ENCODE assay signal across 18 cellular contexts in the genomic region with DNA sequence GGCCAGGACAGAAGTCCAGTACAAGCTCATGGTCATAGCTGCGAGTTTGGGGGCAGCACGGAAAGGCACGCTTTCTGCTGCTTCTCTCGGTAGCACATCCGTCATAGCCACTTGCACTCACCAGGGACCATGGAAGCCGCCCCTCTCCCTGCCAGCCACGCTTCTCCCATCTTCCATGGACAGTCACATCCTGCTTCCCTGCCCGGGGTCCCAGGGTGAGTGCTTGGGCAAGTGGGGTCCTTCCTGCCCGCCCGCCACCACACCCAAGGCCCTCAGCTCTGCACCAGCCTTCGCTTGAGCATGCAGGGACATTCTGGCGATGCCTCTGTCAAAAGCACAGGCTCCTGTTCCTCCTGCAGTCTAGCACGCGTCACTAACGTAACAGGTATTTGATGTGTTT. TPM values are rescaled to one million over a fixed set of nuclear protein-coding genes. Genes with fewer than 3 reads are reported as not detected.
"Had no signal": no experiment of that assay in that cellular context is flagged by ENCODE, and none has a peak within 500 bp of the region (broad histone marks: within the 10 kb centered on the region; RNA-seq: fewer than 3 reads in every experiment).

No MANE protein-coding gene starts in this region.

- DNase-seq: effector CD4-positive, alpha-beta T cell; hypothalamus; immature natural killer cell; islet precursor cell; kidney glomerular epithelial cell; left colon; left ventricle myocardium inferior; lower lobe of right lung; naive thymus-derived CD8-positive, alpha-beta T cell; right lobe of liver; small intestine; stimulated activated CD4-positive, alpha-beta T cell treated with anti-CD3 and anti-CD28 coated beads, Interleukin-15, amount 100 ng/mL, for 24 hours; stimulated activated CD4-positive, alpha-beta T cell treated with anti-CD3 and anti-CD28 coated beads, Interleukin-2, amount 100 ng/mL, for 48 hours; stimulated activated naive CD4-positive, alpha-beta T cell; stimulated activated naive CD8-positive, alpha-beta T cell treated with anti-CD3 and anti-CD28 coated beads, Interleukin-15, amount 100 ng/mL, for 72 hours; transverse colon; upper lobe of right lung had no signal

- H3K36me3 Mint-ChIP-seq: immature natural killer cell; naive thymus-derived CD8-positive, alpha-beta T cell had no signal

- H3K4me1 Mint-ChIP-seq: immature natural killer cell; stimulated activated naive CD8-positive, alpha-beta T cell treated with anti-CD3 and anti-CD28 coated beads, Interleukin-15, amount 100 ng/mL, for 72 hours had no signal

- H3K4me3 Mint-ChIP-seq: immature natural killer cell; naive thymus-derived CD8-positive, alpha-beta T cell; stimulated activated naive CD8-positive, alpha-beta T cell treated with anti-CD3 and anti-CD28 coated beads, Interleukin-15, amount 100 ng/mL, for 72 hours had no signal

- H3K27ac Mint-ChIP-seq: immature natural killer cell; naive thymus-derived CD8-positive, alpha-beta T cell; progenitor cell of endocrine pancreas; stimulated activated naive CD8-positive, alpha-beta T cell treated with anti-CD3 and anti-CD28 coated beads, Interleukin-15, amount 100 ng/mL, for 72 hours had no signal

RNA-seq across cellular contexts. Expression of a gene that starts 13.1 kb away (rescaled TPM):
- total RNA-seq: naive thymus-derived CD8-positive, alpha-beta T cell; right lobe of liver; transverse colon had no signal
